26 cellular contexts compared by ENCODE assay signal in the genomic region with DNA sequence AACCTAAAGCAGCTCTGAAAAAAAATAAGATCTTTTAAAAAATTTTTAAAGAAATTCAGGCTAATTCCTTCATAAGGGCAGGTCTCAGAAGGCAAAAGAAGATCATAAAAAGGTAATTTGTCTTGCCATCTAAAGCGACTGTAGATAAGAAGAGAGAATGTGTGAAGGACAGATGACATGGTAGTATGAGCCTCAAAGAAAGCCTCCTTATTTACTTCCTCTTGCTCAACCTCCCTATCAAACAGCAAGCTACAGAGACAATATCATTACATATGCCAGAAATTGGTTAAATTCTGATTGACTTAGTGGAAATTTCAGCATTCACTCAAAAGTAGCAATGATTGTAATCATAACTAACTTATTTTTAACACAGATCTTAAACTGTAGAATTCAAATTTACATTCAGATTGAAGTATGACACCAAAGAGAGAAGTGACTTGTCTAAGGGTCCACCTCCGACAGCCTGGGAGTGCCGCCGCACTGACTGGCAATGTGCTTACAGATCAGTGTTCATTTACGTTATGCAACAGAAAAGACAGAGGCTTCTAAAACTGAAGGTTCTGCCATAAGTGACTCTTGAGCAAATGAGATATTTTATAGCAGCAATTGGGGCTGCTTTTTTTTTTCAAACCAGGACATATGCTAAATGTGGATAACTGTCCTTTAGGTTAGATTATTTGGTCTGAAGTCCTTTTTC.
"Had no signal": no experiment of that assay in that cellular context is flagged by ENCODE, and none has a peak within 500 bp of the region (broad histone marks: within the 10 kb centered on the region; RNA-seq: fewer than 3 reads in every experiment).

No MANE protein-coding gene starts in this region.

- FAIRE-seq: endothelial cell of umbilical vein, small intestine had no signal

- H3K27me3 ChIP-seq: esophagus squamous epithelium, heart right ventricle, ovary, right lobe of liver, stomach, thyroid gland had no signal

- ATAC-seq: heart right ventricle; left colon; natural killer cell; stimulated activated effector memory CD8-positive, alpha-beta T cell treated with anti-CD3 and anti-CD28 coated beads, Interleukin-12 subunit alpha, Interleukin-12 subunit beta, amount 100 ng/mL, for 72 hours had no signal

- H3K36me3 ChIP-seq: esophagus squamous epithelium, heart right ventricle, ovary, right lobe of liver, stomach, thyroid gland had no signal

- H3K4me3 ChIP-seq: coronary artery, esophagus squamous epithelium, heart right ventricle, lung, ovary, right lobe of liver, stomach, thyroid gland had no signal

- H3K27ac ChIP-seq: coronary artery, esophagus squamous epithelium, ovary, right lobe of liver, stomach, thyroid gland had no signal

- H3K9me3 ChIP-seq: esophagus squamous epithelium, heart right ventricle, ovary, right lobe of liver, stomach, thyroid gland had no signal

- DNase-seq: dermis blood vessel endothelial cell; effector memory CD4-positive, alpha-beta T cell; esophagus squamous epithelium; foreskin melanocyte; glutamatergic neuron; heart right ventricle; hippocampal formation; islet precursor cell; kidney glomerular epithelial cell; left colon; natural killer cell; occipital lobe; ovary; retina; right lobe of liver; small intestine; stimulated activated CD4-positive, alpha-beta T cell treated with anti-CD3 and anti-CD28 coated beads, Interleukin-12 subunit alpha, Interleukin-12 subunit beta, amount 100 ng/mL, for 4 hours; stimulated activated CD4-positive, alpha-beta T cell treated with anti-CD3 and anti-CD28 coated beads, Interleukin-1b, Interleukin-23, amount 100 ng/mL, for 48 hours; stimulated activated CD4-positive, alpha-beta T cell treated with anti-CD3 and anti-CD28 coated beads, Interleukin-4, amount 100 ng/mL, for 24 hours; stimulated activated naive CD4-positive, alpha-beta T cell treated with Interleukin-2 at 50 U/mL for 16 hours; stomach; thyroid gland had no signal

- H3K4me1 ChIP-seq: esophagus squamous epithelium, right lobe of liver, thyroid gland had no signal
